Comparison of ENCODE assay signal across 9 cellular contexts in genomic region chr5:139689631-139690384, GRCh38. TPM values are rescaled to one million over a fixed set of nuclear protein-coding genes. Genes with fewer than 3 reads are reported as not detected.
DNase-seq lines count a peak whose midpoint lies in the region; ATAC-seq, FAIRE-seq and TF ChIP-seq lines count a peak whose summit lies in the region.
"Had no signal": no experiment of that assay in that cellular context is flagged by ENCODE, and none has a peak within 500 bp of the region (broad histone marks: within the 10 kb centered on the region; RNA-seq: fewer than 3 reads in every experiment).

No MANE protein-coding gene starts in this region.

- H3K4me1 ChIP-seq in Caco-2 (peaks cover 12% of the 10 kb centered on the region), ascending aorta (peaks cover 0 to 40% of the 10 kb centered on the region in 2 donors), keratinocyte (ENCODE audit: control insufficient read depth, extremely low read depth, insufficient read depth, low read length) (no peaks in the 10 kb centered on the region), thoracic aorta (ENCODE audit: control insufficient read depth in 1 of 2, low read depth in 2 of 2) (peaks cover 16 to 52% of the 10 kb centered on the region in 2 donors)

- peak overlapping the region in 1 of 2 donors; percentile 21 for H3K27ac ChIP-seq in ascending aorta
- no peak overlapping the region for H3K27ac ChIP-seq in keratinocyte (ENCODE audit: control insufficient read depth, insufficient read depth, low read length)
- H3K27ac ChIP-seq in thoracic aorta, result no peak overlapping the region
- H3K27ac ChIP-seq: SJSA1 had no signal

- TF ChIP-seq CTCF in Caco-2 (IDR thresholded peaks at IDR 0.05; ENCODE audit: insufficient read depth in 1 of 2, low read depth in 1 of 2, low read length in 1 of 2, severe bottlenecking in 1 of 2, unreplicated experiment in 1 of 2), result peak in 1 of 2 experiments; percentile 23
- peak; percentile 55 to 73 (median 69) for TF ChIP-seq CTCF in ascending aorta (IDR thresholded peaks at IDR 0.05)
- peak; percentile 53 to 70 (median 65) for TF ChIP-seq CTCF in keratinocyte (optimal IDR thresholded peaks at IDR 0.05 in 1 of 3, IDR thresholded peaks at IDR 0.05 in 1 of 3, conservative IDR thresholded peaks at IDR 0.05 in 1 of 3; ENCODE audit: extremely low read depth in 1 of 3, insufficient read depth in 2 of 3, low read length in 3 of 3)
- TF ChIP-seq CTCF in thoracic aorta (IDR thresholded peaks at IDR 0.05), result peak; percentile 39

- H3K9me3 ChIP-seq in Caco-2, result no peaks in the 10 kb centered on the region
- no peaks in the 10 kb centered on the region for H3K9me3 ChIP-seq in ascending aorta
- H3K9me3 ChIP-seq in keratinocyte (ENCODE audit: control insufficient read depth, low read depth, low read length), result no peaks in the 10 kb centered on the region
- no peaks in the 10 kb centered on the region for H3K9me3 ChIP-seq in thoracic aorta
- H3K9me3 ChIP-seq: SJSA1 had no signal

- dilution Hi-C loops in keratinocyte (cut with MboI; ENCODE audit: extremely low pct_ligation_motif_present, low sequenced_read_pairs), result no loop called here

- no peaks in the 10 kb centered on the region for H3K27me3 Mint-ChIP-seq in Caco-2 (ENCODE audit: insufficient read depth, unreplicated experiment)

- no peak overlapping the region for H3K4me3 Mint-ChIP-seq in Caco-2 (ENCODE audit: unreplicated experiment)

- no peak overlapping the region for H3K9ac ChIP-seq in keratinocyte (ENCODE audit: control insufficient read depth, extremely low read depth, insufficient read depth, low read length)

- H3K27me3 ChIP-seq in Caco-2 (replicated peaks; ENCODE audit: control insufficient read depth, insufficient read depth, low read length), result no peaks in the 10 kb centered on the region
- no peaks in the 10 kb centered on the region for H3K27me3 ChIP-seq in ascending aorta
- H3K27me3 ChIP-seq in keratinocyte (ENCODE audit: control insufficient read depth, extremely low read depth, insufficient read depth, low read length), result no peaks in the 10 kb centered on the region
- no peaks in the 10 kb centered on the region for H3K27me3 ChIP-seq in thoracic aorta (replicated peaks; ENCODE audit: insufficient read depth)
- H3K27me3 ChIP-seq: SJSA1 had no signal

- peaks cover 3% of the 10 kb centered on the region; the same call in 1 of the 2 replicates for H3K36me3 ChIP-seq in Caco-2 (ENCODE audit: control insufficient read depth, insufficient read depth, low read length)
- no peaks in the 10 kb centered on the region for H3K36me3 ChIP-seq in ascending aorta
- no peaks in the 10 kb centered on the region for H3K36me3 ChIP-seq in keratinocyte (ENCODE audit: control insufficient read depth in 2 of 2, extremely low read depth in 1 of 2, insufficient read depth in 2 of 2, low read length in 2 of 2)
- H3K36me3 ChIP-seq in thoracic aorta, result no peaks in the 10 kb centered on the region

- peak in 1 of 2 experiments; percentile 55 for DNase-seq in Caco-2
- peak in 55 of 76 experiments; percentile 8 to 65 (median 36) for DNase-seq in HUDEP-2 (lab: John Stamatoyannopoulos, UW; ENCODE audit: unreplicated experiment in 76 of 76)
- no peak for DNase-seq in ascending aorta (ENCODE audit: low spot score in 2 of 2)
- DNase-seq in keratinocyte (ENCODE audit: low read depth, low spot score), result no peak
- DNase-seq in thoracic aorta (ENCODE audit: low spot score), result no peak
- no peak for DNase-seq in NOMO-1 treated with dmso at 0.1 percent for 144 hours (lab: John Stamatoyannopoulos, UW; ENCODE audit: unreplicated experiment)
- DNase-seq in HuH-7.5 (ENCODE audit: low spot score), result no peak
- DNase-seq in G401 (ENCODE audit: low spot score), result no peak

- no peak overlapping the region for H3K4me2 ChIP-seq in keratinocyte (ENCODE audit: control insufficient read depth, extremely low read depth, insufficient read depth, low read depth, low read length)

- H3K4me1 Mint-ChIP-seq in Caco-2 (ENCODE audit: low read depth, unreplicated experiment), result peaks cover 22% of the 10 kb centered on the region

- intact Hi-C loops in Caco-2 (cut with micrococcal nuclease; ENCODE audit: unreplicated experiment), result loop anchor here (1.0 kb wide), 1 partner anchor 57 kb away; no protein-coding TSS in a partner anchor
- intact Hi-C loops in ascending aorta (cut with DNase I), result loop anchor here (1.0 to 2.0 kb wide), 2 partner anchors 57 to 75 kb away; no protein-coding TSS in a partner anchor

- CTCF ChIA-PET in Caco-2 (lab: Charles Lee), result interaction anchor here (0.7 to 3.4 kb wide), 9 partner anchors 11 to 76 kb away, joined by 3 to 16 read pairs (median 4); no protein-coding TSS in a partner anchor

- POLR2A ChIA-PET in Caco-2 (lab: Charles Lee), result interaction anchor here (0.9 kb wide), 1 partner anchor 42 kb away, joined by 3 read pairs; the partner anchor contains the start of gene CXXC5

- in situ Hi-C loops in G401 (cut with HindIII; ENCODE audit: low sequenced_read_pairs), result no loop called here

- H3K4me3 ChIP-seq in Caco-2 (ENCODE audit: low read depth, low read length) (no peak overlapping the region), ascending aorta (no peak overlapping the region), keratinocyte (ENCODE audit: control insufficient read depth in 2 of 3, extremely low read depth in 1 of 3, insufficient read depth in 2 of 3, low read depth in 1 of 3, low read length in 3 of 3) (no peak overlapping the region), thoracic aorta (no peak overlapping the region)
- H3K4me3 ChIP-seq: SJSA1 had no signal

- BruUV-seq in Caco-2 (replicated peaks; lab: Mats Ljungman, UMichigan), result no TSS peak

- no peaks in the 10 kb centered on the region for H3K9me1 ChIP-seq in keratinocyte (ENCODE audit: control insufficient read depth, extremely low read depth, insufficient read depth, low read length)

- H3K79me2 ChIP-seq in keratinocyte (ENCODE audit: control insufficient read depth, insufficient read depth, low read length), result no peaks in the 10 kb centered on the region

- FAIRE-seq in keratinocyte (lab: Jason Lieb, UNC), result no peak

- H3K9me3 Mint-ChIP-seq in Caco-2 (ENCODE audit: unreplicated experiment), result no peaks in the 10 kb centered on the region

- no peaks in the 10 kb centered on the region for H4K20me1 ChIP-seq in keratinocyte (ENCODE audit: control insufficient read depth, extremely low read depth, insufficient read depth, low read length)

- ATAC-seq in thoracic aorta (ENCODE audit: insufficient number of reproducible peaks, low FRiP score, low read depth), result no peak

- peak overlapping the region; percentile 79 for H3K27ac Mint-ChIP-seq in Caco-2 (ENCODE audit: unreplicated experiment)

- H2AFZ ChIP-seq in keratinocyte (ENCODE audit: control insufficient read depth, low read length), result no peak overlapping the region

- peaks cover 51% of the 10 kb centered on the region for H3K36me3 Mint-ChIP-seq in Caco-2 (ENCODE audit: insufficient read depth, unreplicated experiment)

RNA-seq across cellular contexts. Expression of gene CXXC5, which starts 41.7 kb away (rescaled TPM):
- total RNA-seq in Caco-2 (2022) (79.5 and 92.3 TPM in 2 replicates), ascending aorta (41.9 TPM), thoracic aorta (10 to 100 TPM; 58.5 to 62.5 TPM)
- 0.59 to 1.7 TPM (median 1.0 TPM) in 3 replicates for polyA plus RNA-seq in keratinocyte
- 4.9 TPM for polyA plus RNA-seq in keratinocyte (2011; ENCODE audit: low read depth)
- polyA plus RNA-seq in keratinocyte (2011; cell fraction: cytosol; rRNA removed), result 1.0 and 1.1 TPM in 2 replicates
- polyA plus RNA-seq in keratinocyte (2011; cell fraction: nucleus; rRNA removed), result 1.2 and 2.1 TPM in 2 replicates
- 0.65 and 6.6 TPM in 2 replicates for polyA plus RNA-seq in keratinocyte (2012; ENCODE audit: low replicate concordance)
- polyA minus RNA-seq in keratinocyte, result 0.80 to 2.0 TPM (median 1.4 TPM) in 3 replicates
- 5.4 TPM for polyA minus RNA-seq in keratinocyte (2011; cell fraction: cytosol; rRNA and poly(A)+ RNA removed)
- polyA minus RNA-seq in keratinocyte (2011; cell fraction: nucleus; rRNA and poly(A)+ RNA removed), result 2.2 and 3.7 TPM in 2 replicates
- total RNA-seq in G401 (2014; rRNA removed; shearing (Covaris generic)), result 280 and 322 TPM in 2 replicates

Comparison
In these comparisons a context has a peak if more than half of its experiments do, and no peak if none do; other contexts are left out.
1. DNase-seq: peak in HUDEP-2 (55 of 76); none in ascending aorta (0 of 2), keratinocyte (single experiment), thoracic aorta (single experiment), NOMO-1 treated with dmso at 0.1 percent for 144 hours (single experiment), HuH-7.5 (single experiment) and G401 (single experiment).